Comparison of ENCODE assay signal across 1 cellular context in genomic region chr19:16497042-16497441, GRCh38.
TF ChIP-seq lines count a peak whose summit lies in the region.

No MANE protein-coding gene starts in this region.

TF ChIP-seq in GM12878, 131 proteins besides CTCF, POLR2A, EP300 and RAD21:
- TF ChIP-seq HDGF (IDR thresholded peaks at IDR 0.05): no peak
- TF ChIP-seq ATF3 (IDR thresholded peaks at IDR 0.05; ENCODE audit: borderline replicate concordance, extremely low read depth, low read depth, low read length): no peak
- TF ChIP-seq KDM1A (IDR thresholded peaks at IDR 0.05; ENCODE audit: borderline replicate concordance): no peak
- TF ChIP-seq RFX5 (IDR thresholded peaks at IDR 0.05; ENCODE audit: low read depth, low read length): no peak
- no peak for TF ChIP-seq FOS (IDR thresholded peaks at IDR 0.05; ENCODE audit: borderline replicate concordance, extremely low read depth, insufficient read length)
